Comparison of ENCODE assay signal across 8 cellular contexts in genomic region chr1:25031966-25032667, GRCh38.
A peak's percentile ranks its signal among the peaks of the same experiment; 100 is the strongest.
DNase-seq lines count a peak whose midpoint lies in the region; ATAC-seq lines count a peak whose summit lies in the region.

No MANE protein-coding gene starts in this region.

- intact Hi-C loops in activated T-helper 2 cell treated with anti-CD3 and anti-CD28 coated beads, Interferon-gamma antibody, Interleukin-2, Interleukin-4, amounts not matched to agents 10 μg/mL and 5 μg/mL and 100 μg/mL, durations not matched to agents 14 hours and 24 hours and 36 hours (cut with micrococcal nuclease), result loop anchor here (1.0 to 2.0 kb wide), 3 partner anchors 9 to 107 kb away; no protein-coding TSS in a partner anchor

- DNase-seq in NCI-H2171 (lab: John Stamatoyannopoulos, UW) (peak; percentile 15), naive B cell (peak; percentile 85), GDM1 (lab: John Stamatoyannopoulos, UW) (no peak), HCEC 1CT (no peak)
- DNase-seq in activated T-helper 2 cell treated with anti-CD3 and anti-CD28 coated beads, Interferon-gamma antibody, Interleukin-2, Interleukin-4, amounts not matched to agents 10 μg/mL and 5 μg/mL and 100 μg/mL, durations not matched to agents 14 hours and 24 hours and 36 hours (ENCODE audit: low spot score), result no peak

- H3K9me3 Mint-ChIP-seq in activated T-helper 2 cell treated with anti-CD3 and anti-CD28 coated beads, Interferon-gamma antibody, Interleukin-2, Interleukin-4, amounts not matched to agents 10 μg/mL and 5 μg/mL and 100 μg/mL, durations not matched to agents 14 hours and 24 hours and 36 hours, result no peaks in the 10 kb centered on the region
- H3K9me3 Mint-ChIP-seq in naive B cell, result no peaks in the 10 kb centered on the region

- H3K4me3 Mint-ChIP-seq in activated T-helper 2 cell treated with anti-CD3 and anti-CD28 coated beads, Interferon-gamma antibody, Interleukin-2, Interleukin-4, amounts not matched to agents 10 μg/mL and 5 μg/mL and 100 μg/mL, durations not matched to agents 14 hours and 24 hours and 36 hours (ENCODE audit: low read depth), result peak overlapping the region; percentile 74
- H3K4me3 Mint-ChIP-seq in naive B cell, result peak overlapping the region; percentile 27 to 91 (median 68)

- H3K27ac Mint-ChIP-seq in activated T-helper 2 cell treated with anti-CD3 and anti-CD28 coated beads, Interferon-gamma antibody, Interleukin-2, Interleukin-4, amounts not matched to agents 10 μg/mL and 5 μg/mL and 100 μg/mL, durations not matched to agents 14 hours and 24 hours and 36 hours, result peak overlapping the region; percentile 92
- peak overlapping the region in 5 of 6 donors; percentile 95 to 99 (median 98) for H3K27ac Mint-ChIP-seq in naive B cell

- H3K27me3 Mint-ChIP-seq in activated T-helper 2 cell treated with anti-CD3 and anti-CD28 coated beads, Interferon-gamma antibody, Interleukin-2, Interleukin-4, amounts not matched to agents 10 μg/mL and 5 μg/mL and 100 μg/mL, durations not matched to agents 14 hours and 24 hours and 36 hours (ENCODE audit: low read depth), result no peaks in the 10 kb centered on the region
- H3K27me3 Mint-ChIP-seq in naive B cell, result no peaks in the 10 kb centered on the region

- no peaks in the 10 kb centered on the region for H3K36me3 Mint-ChIP-seq in activated T-helper 2 cell treated with anti-CD3 and anti-CD28 coated beads, Interferon-gamma antibody, Interleukin-2, Interleukin-4, amounts not matched to agents 10 μg/mL and 5 μg/mL and 100 μg/mL, durations not matched to agents 14 hours and 24 hours and 36 hours (ENCODE audit: low read depth)
- H3K36me3 Mint-ChIP-seq in naive B cell, result no peaks in the 10 kb centered on the region

- ATAC-seq in GM18498 (IDR thresholded peaks at IDR 0.05; ENCODE audit: unreplicated experiment) (peak; percentile 49), GM21825 (IDR thresholded peaks at IDR 0.05; ENCODE audit: unreplicated experiment) (peak; percentile 37), naive B cell (ENCODE audit: low read depth in 2 of 2) (peak; percentile 83 to 86), GM21360 (IDR thresholded peaks at IDR 0.05; ENCODE audit: unreplicated experiment) (no peak)

- H3K4me1 Mint-ChIP-seq in activated T-helper 2 cell treated with anti-CD3 and anti-CD28 coated beads, Interferon-gamma antibody, Interleukin-2, Interleukin-4, amounts not matched to agents 10 μg/mL and 5 μg/mL and 100 μg/mL, durations not matched to agents 14 hours and 24 hours and 36 hours (ENCODE audit: low read depth), result peaks cover 73% of the 10 kb centered on the region
- H3K4me1 Mint-ChIP-seq in naive B cell, result peaks cover 26 to 77% (median 66%) of the 10 kb centered on the region in 3 donors

Comparison
In these comparisons a context has a peak if more than half of its experiments do, and no peak if none do; other contexts are left out.
1. DNase-seq: peak in NCI-H2171 (single experiment) and naive B cell (single experiment); none in activated T-helper 2 cell treated with anti-CD3 and anti-CD28 coated beads, Interferon-gamma antibody, Interleukin-2, Interleukin-4, amounts not matched to agents 10 μg/mL and 5 μg/mL and 100 μg/mL, durations not matched to agents 14 hours and 24 hours and 36 hours (single experiment), GDM1 (single experiment) and HCEC 1CT (single experiment).